ENCODE assay signal across 12 cellular contexts in genomic region chr1:95408506-95409136, GRCh38.
"Had no signal": no experiment of that assay in that cellular context is flagged by ENCODE, and none has a peak within 500 bp of the region (broad histone marks: within the 10 kb centered on the region; RNA-seq: fewer than 3 reads in every experiment).

No MANE protein-coding gene starts in this region.

- H3K9me3 ChIP-seq: colonic mucosa had no signal

- H3K27ac ChIP-seq: cardiac muscle cell, colonic mucosa, heart right ventricle, sigmoid colon, upper lobe of left lung had no signal

- H3K4me3 ChIP-seq: cardiac muscle cell, colonic mucosa, heart right ventricle, sigmoid colon, upper lobe of left lung had no signal

- H3K4me1 Mint-ChIP-seq: T-helper 17 cell had no signal

- H3K27ac Mint-ChIP-seq: activated naive CD4-positive, alpha-beta T cell treated with anti-CD3 and anti-CD28 coated beads for 36 hours; nephron progenitor cell; T-helper 17 cell had no signal

- H3K36me3 ChIP-seq: cardiac muscle cell, colonic mucosa, heart right ventricle, sigmoid colon, upper lobe of left lung had no signal

- H3K27me3 ChIP-seq: cardiac muscle cell, colonic mucosa, sigmoid colon, upper lobe of left lung had no signal

- H3K4me3 Mint-ChIP-seq: activated naive CD4-positive, alpha-beta T cell treated with anti-CD3 and anti-CD28 coated beads for 36 hours; nephron progenitor cell; T-helper 17 cell had no signal

- H3K4me1 ChIP-seq: colonic mucosa, sigmoid colon, upper lobe of left lung had no signal

- DNase-seq: activated naive CD4-positive, alpha-beta T cell treated with anti-CD3 and anti-CD28 coated beads for 36 hours; colonic mucosa; effector CD4-positive, alpha-beta T cell; heart right ventricle; left ventricle myocardium superior; nephron progenitor cell; sigmoid colon; stimulated activated CD4-positive, alpha-beta T cell treated with anti-CD3 and anti-CD28 coated beads, Interleukin-2, amount 100 ng/mL, for 48 hours; stimulated activated naive CD4-positive, alpha-beta T cell treated with Interleukin-2 at 50 U/mL for 16 hours; T-helper 17 cell; upper lobe of left lung had no signal
